In genomic region chr5:140190868-140191209, GRCh38 we compare ENCODE assay signal across 22 cellular contexts. TPM values are rescaled to one million over a fixed set of nuclear protein-coding genes. Genes with fewer than 3 reads are reported as not detected.
DNase-seq lines count a peak whose midpoint lies in the region; ATAC-seq and TF ChIP-seq lines count a peak whose summit lies in the region.
"Had no signal": no experiment of that assay in that cellular context is flagged by ENCODE, and none has a peak within 500 bp of the region (broad histone marks: within the 10 kb centered on the region; RNA-seq: fewer than 3 reads in every experiment).

No MANE protein-coding gene starts in this region.

- H3F3A ChIP-seq in SK-N-SH (replicated peaks; ENCODE audit: insufficient read depth), result peaks cover 5% of the 10 kb centered on the region

- H3K9me2 ChIP-seq in SK-N-SH, result no peaks in the 10 kb centered on the region

- no peak for TF ChIP-seq POLR2A in stomach (IDR thresholded peaks at IDR 0.05)

- ATAC-seq in SK-N-SH treated with all-trans-retinoic acid at 6 μM for 48 hours (no peak; the same call in 2 of the 3 replicates), memory B cell (ENCODE audit: low read depth) (no peak)
- ATAC-seq: activated CD8-positive, alpha-beta T cell treated with anti-CD3 and anti-CD28 coated beads, Interleukin-2, amount 10 ng/mL, durations not matched to agents 7 days and 5 days; naive thymus-derived CD4-positive, alpha-beta T cell; stimulated activated effector memory CD8-positive, alpha-beta T cell treated with anti-CD3 and anti-CD28 coated beads, Interleukin-12 subunit alpha, Interleukin-12 subunit beta, amount 100 ng/mL, for 72 hours had no signal

- H3K9ac ChIP-seq in SK-N-SH (peak overlapping the region; percentile 15; the same call in 1 of the 2 replicates), endocrine pancreas (ENCODE audit: control insufficient read depth, insufficient read depth, low read length) (peak overlapping the region; percentile 30)

- TF ChIP-seq RAD21 in SK-N-SH (IDR thresholded peaks at IDR 0.05; ENCODE audit: low read length), result no peak

- H3K36me3 ChIP-seq in SK-N-SH (replicated peaks in 1 of 2; ENCODE audit: control insufficient read depth in 1 of 2, insufficient read depth in 2 of 2, low read length in 1 of 2) (peaks cover 0 to 3% of the 10 kb centered on the region in 2 experiments), endocrine pancreas (ENCODE audit: control insufficient read depth, insufficient read depth, low read length) (no peaks in the 10 kb centered on the region), stomach (peaks cover 5 to 18% (median 13%) of the 10 kb centered on the region in 4 donors)
- H3K36me3 ChIP-seq: breast epithelium, SJSA1 had no signal

- TF ChIP-seq CTCF in SK-N-SH (IDR thresholded peaks at IDR 0.05) (no peak), stomach (IDR thresholded peaks at IDR 0.05) (no peak)

- H3K4me3 Mint-ChIP-seq in memory B cell, result no peak overlapping the region
- no peak overlapping the region for H3K4me3 Mint-ChIP-seq in activated CD4-positive, alpha-beta memory T cell treated with anti-CD3 and anti-CD28 coated beads for 36 hours
- H3K4me3 Mint-ChIP-seq: activated B cell treated with CpG ODN at 0.5 μM for 24 hours; activated CD8-positive, alpha-beta T cell treated with anti-CD3 and anti-CD28 coated beads, Interleukin-2, amount 10 ng/mL, durations not matched to agents 7 days and 5 days; activated naive CD4-positive, alpha-beta T cell treated with anti-CD3 and anti-CD28 coated beads, Interleukin-2, amount 50 U/mL, for 24 hours; naive thymus-derived CD4-positive, alpha-beta T cell; stimulated activated effector memory CD8-positive, alpha-beta T cell treated with anti-CD3 and anti-CD28 coated beads, Interleukin-12 subunit alpha, Interleukin-12 subunit beta, amount 100 ng/mL, for 72 hours had no signal

- no peaks in the 10 kb centered on the region for H3K27me3 ChIP-seq in SK-N-SH (ENCODE audit: insufficient read depth)
- no peaks in the 10 kb centered on the region for H3K27me3 ChIP-seq in endocrine pancreas (ENCODE audit: control insufficient read depth, insufficient read depth, low read length)
- no peaks in the 10 kb centered on the region for H3K27me3 ChIP-seq in stomach
- H3K27me3 ChIP-seq: breast epithelium, SJSA1 had no signal

- H3K27me3 Mint-ChIP-seq in memory B cell, result no peaks in the 10 kb centered on the region
- H3K27me3 Mint-ChIP-seq in activated CD4-positive, alpha-beta memory T cell treated with anti-CD3 and anti-CD28 coated beads for 36 hours, result no peaks in the 10 kb centered on the region
- H3K27me3 Mint-ChIP-seq: activated B cell treated with CpG ODN at 0.5 μM for 24 hours had no signal

- H3K4me1 ChIP-seq in SK-N-SH (ENCODE audit: control insufficient read depth in 1 of 2, insufficient read depth in 2 of 2, low read depth in 1 of 2, low read length in 1 of 2), result peaks cover 0 to 5% of the 10 kb centered on the region in 2 experiments; a peak in 2 of 4 replicates
- peaks cover 25% of the 10 kb centered on the region for H3K4me1 ChIP-seq in endocrine pancreas (ENCODE audit: control insufficient read depth, insufficient read depth, low read length)
- peaks cover 43 to 86% (median 67%) of the 10 kb centered on the region in 4 donors for H3K4me1 ChIP-seq in stomach
- H3K4me1 ChIP-seq: breast epithelium, SJSA1 had no signal

- peak overlapping the region; percentile 10; the same call in 1 of the 2 replicates for H3K4me2 ChIP-seq in SK-N-SH

- H2AFZ ChIP-seq in SK-N-SH (ENCODE audit: low read depth), result no peak overlapping the region

- CTCF ChIA-PET in SK-N-SH (lab: Yijun Ruan, JAX), result no interaction called here
- CTCF ChIA-PET in activated CD4-positive, alpha-beta memory T cell treated with anti-CD3 and anti-CD28 coated beads for 36 hours (lab: Charles Lee), result interaction anchor here (1.1 kb wide), 1 partner anchor 161 kb away, joined by 3 read pairs; no protein-coding TSS in a partner anchor

- peaks cover 1% of the 10 kb centered on the region for H3K9me3 Mint-ChIP-seq in memory B cell
- no peaks in the 10 kb centered on the region for H3K9me3 Mint-ChIP-seq in activated CD4-positive, alpha-beta memory T cell treated with anti-CD3 and anti-CD28 coated beads for 36 hours
- H3K9me3 Mint-ChIP-seq: activated B cell treated with CpG ODN at 0.5 μM for 24 hours; activated naive CD4-positive, alpha-beta T cell treated with anti-CD3 and anti-CD28 coated beads, Interleukin-2, amount 50 U/mL, for 24 hours; stimulated activated effector memory CD8-positive, alpha-beta T cell treated with anti-CD3 and anti-CD28 coated beads, Interleukin-12 subunit alpha, Interleukin-12 subunit beta, amount 100 ng/mL, for 72 hours had no signal

- H3K27ac Mint-ChIP-seq in memory B cell, result peak overlapping the region; percentile 26
- no peak overlapping the region for H3K27ac Mint-ChIP-seq in activated CD4-positive, alpha-beta memory T cell treated with anti-CD3 and anti-CD28 coated beads for 36 hours
- H3K27ac Mint-ChIP-seq: activated B cell treated with CpG ODN at 0.5 μM for 24 hours; activated CD8-positive, alpha-beta T cell treated with anti-CD3 and anti-CD28 coated beads, Interleukin-2, amount 10 ng/mL, durations not matched to agents 7 days and 5 days; activated naive CD4-positive, alpha-beta T cell treated with anti-CD3 and anti-CD28 coated beads, Interleukin-2, amount 50 U/mL, for 24 hours; naive thymus-derived CD4-positive, alpha-beta T cell; stimulated activated effector memory CD8-positive, alpha-beta T cell treated with anti-CD3 and anti-CD28 coated beads, Interleukin-12 subunit alpha, Interleukin-12 subunit beta, amount 100 ng/mL, for 72 hours had no signal

- POLR2A ChIA-PET in SK-N-SH (lab: Yijun Ruan, JAX), result no interaction called here
- POLR2A ChIA-PET in activated CD4-positive, alpha-beta memory T cell treated with anti-CD3 and anti-CD28 coated beads for 36 hours (lab: Charles Lee), result no interaction called here

- intact Hi-C loops in stomach (cut with DNase I; ENCODE audit: low total_unique reads), result no loop called here
- intact Hi-C loops in activated CD4-positive, alpha-beta memory T cell treated with anti-CD3 and anti-CD28 coated beads for 36 hours (cut with micrococcal nuclease), result no loop called here

- H3K9me3 ChIP-seq in SK-N-SH (no peaks in the 10 kb centered on the region), endocrine pancreas (ENCODE audit: control insufficient read depth, low read length) (no peaks in the 10 kb centered on the region), stomach (no peaks in the 10 kb centered on the region)
- H3K9me3 ChIP-seq: breast epithelium, SJSA1 had no signal

- H4K20me1 ChIP-seq in SK-N-SH (ENCODE audit: insufficient read depth), result no peaks in the 10 kb centered on the region

- no peak overlapping the region for H3K4me3 ChIP-seq in SK-N-SH (ENCODE audit: low read depth in 2 of 2, low read length in 1 of 2)
- H3K4me3 ChIP-seq in endocrine pancreas (ENCODE audit: control insufficient read depth, insufficient read depth, low read length), result peak overlapping the region; percentile 47
- no peak overlapping the region for H3K4me3 ChIP-seq in stomach
- H3K4me3 ChIP-seq: breast epithelium, SJSA1 had no signal

- TF ChIP-seq EP300 in SK-N-SH (IDR thresholded peaks at IDR 0.05; ENCODE audit: borderline replicate concordance in 1 of 2, low read depth in 1 of 2, low read length in 1 of 2), result no peak
- no peak for TF ChIP-seq EP300 in stomach (IDR thresholded peaks at IDR 0.05)

- peaks cover 4% of the 10 kb centered on the region for H3K36me3 Mint-ChIP-seq in memory B cell
- peaks cover 3% of the 10 kb centered on the region for H3K36me3 Mint-ChIP-seq in activated CD4-positive, alpha-beta memory T cell treated with anti-CD3 and anti-CD28 coated beads for 36 hours
- H3K36me3 Mint-ChIP-seq: stimulated activated effector memory CD8-positive, alpha-beta T cell treated with anti-CD3 and anti-CD28 coated beads, Interleukin-12 subunit alpha, Interleukin-12 subunit beta, amount 100 ng/mL, for 72 hours had no signal

- 57% methylated on average over 1 of the region's 1 CpG for WGBS in SK-N-SH (ENCODE audit: low lambda C conversion rate)
- WGBS in stomach, 5 donors, result 0 to 10% (median 0%) methylated on average over 1 of the region's 1 CpG

- H3K4me1 Mint-ChIP-seq in memory B cell, result no peaks in the 10 kb centered on the region
- H3K4me1 Mint-ChIP-seq in activated CD4-positive, alpha-beta memory T cell treated with anti-CD3 and anti-CD28 coated beads for 36 hours (ENCODE audit: low read depth), result no peaks in the 10 kb centered on the region
- H3K4me1 Mint-ChIP-seq: activated B cell treated with CpG ODN at 0.5 μM for 24 hours; activated naive CD4-positive, alpha-beta T cell treated with anti-CD3 and anti-CD28 coated beads, Interleukin-2, amount 50 U/mL, for 24 hours; stimulated activated effector memory CD8-positive, alpha-beta T cell treated with anti-CD3 and anti-CD28 coated beads, Interleukin-12 subunit alpha, Interleukin-12 subunit beta, amount 100 ng/mL, for 72 hours had no signal

- DNase-seq in SK-N-SH (no peak), memory B cell (ENCODE audit: low spot score in 2 of 2) (no peak), stomach (no peak), HuH-7 (ENCODE audit: low spot score) (no peak), retina (no peak)
- no peak for DNase-seq in activated CD4-positive, alpha-beta memory T cell treated with anti-CD3 and anti-CD28 coated beads for 36 hours
- DNase-seq: activated B cell treated with CpG ODN at 0.5 μM for 24 hours; activated CD8-positive, alpha-beta T cell treated with anti-CD3 and anti-CD28 coated beads, Interleukin-2, amount 10 ng/mL, durations not matched to agents 7 days and 5 days; activated T-cell treated with anti-CD3 and anti-CD28 coated beads, Interleukin-2, amount 50 U/mL, for 48 hours; effector CD8-positive, alpha-beta T cell; Kasumi-1; naive thymus-derived CD4-positive, alpha-beta T cell; NCI-H1105; NCI-H2107; NCI-H524 treated with DMSO at 0.1 percent for 48 hours had no signal

- H3K79me2 ChIP-seq in SK-N-SH (ENCODE audit: insufficient read depth), result no peaks in the 10 kb centered on the region

- H3K27ac ChIP-seq in SK-N-SH (ENCODE audit: low read depth in 2 of 2, low read length in 1 of 2) (peak overlapping the region in 1 of 2 experiments; percentile 78; a peak in 2 of 4 replicates), stomach (peak overlapping the region in 4 of 5 donors; percentile 35 to 73 (median 47))
- H3K27ac ChIP-seq: 22Rv1, breast epithelium, SJSA1 had no signal

TF ChIP-seq in SK-N-SH, 30 proteins besides CTCF, POLR2A, EP300 and RAD21 (continues in another document):
- TF ChIP-seq GATA2 (CRISPR knock-in tag; IDR thresholded peaks at IDR 0.05) (no peak), RFX5 (IDR thresholded peaks at IDR 0.05; ENCODE audit: low read length) (no peak), TCF12 (IDR thresholded peaks at IDR 0.05) (no peak)

TF ChIP-seq in SK-N-SH treated with all-trans-retinoic acid at 6 μM for 48 hours, 23 proteins besides CTCF, POLR2A, EP300 and RAD21 (continues in another document):
- no peak for TF ChIP-seq ZC3H10 (CRISPR knock-in tag; IDR thresholded peaks at IDR 0.05)

RNA-seq across cellular contexts. Expression of gene CYSTM1, which starts 15.9 kb away (rescaled TPM):
- 27.1 and 29.3 TPM in 2 replicates for polyA plus RNA-seq in SK-N-SH (2012; rRNA removed)
- 22.0 and 22.6 TPM in 2 replicates for polyA plus RNA-seq in SK-N-SH (2012; cell fraction: cytosol; rRNA removed)
- polyA plus RNA-seq in SK-N-SH (2012; cell fraction: nucleus; rRNA removed), result 9.9 and 20.2 TPM in 2 replicates
- total RNA-seq in stomach, result 1,000 to 10,000 TPM in 1 of 5 donors, 100 to 1,000 TPM in 3, 10 to 100 TPM in 1; 23.2 to 1,029 (median 220) TPM
- polyA plus RNA-seq in stomach, result 1,000 to 10,000 TPM in 2 of 3 donors, 100 to 1,000 TPM in 1; 378 to 3,028 (median 2,014) TPM
- total RNA-seq in activated CD4-positive, alpha-beta memory T cell treated with anti-CD3 and anti-CD28 coated beads for 36 hours, result 10 to 100 TPM; 25.2 to 26.5 TPM
